1 cellular context compared by ENCODE assay signal in genomic region chr1:152516082-152516481, GRCh38.
TF ChIP-seq lines count a peak whose summit lies in the region.

No MANE protein-coding gene starts in this region.

TF ChIP-seq in K562, 482 proteins besides CTCF, POLR2A, EP300 and RAD21:
- TF ChIP-seq RBM25 (IDR thresholded peaks at IDR 0.05; ENCODE audit: low read depth, low read length, severe bottlenecking) = peak; percentile 74
- no peak for TF ChIP-seq CHCHD3 (CRISPR knock-in tag; IDR thresholded peaks at IDR 0.05)
